In genomic region chr2:68770271-68771111, GRCh38 we compare ENCODE assay signal across 10 cellular contexts. TPM values are rescaled to one million over a fixed set of nuclear protein-coding genes. Genes with fewer than 3 reads are reported as not detected.
DNase-seq lines count a peak whose midpoint lies in the region; ATAC-seq, FAIRE-seq and TF ChIP-seq lines count a peak whose summit lies in the region.
"Had no signal": no experiment of that assay in that cellular context is flagged by ENCODE, and none has a peak within 500 bp of the region (broad histone marks: within the 10 kb centered on the region; RNA-seq: fewer than 3 reads in every experiment).

No MANE protein-coding gene starts in this region.

- H3K4me1 ChIP-seq in Karpas-422 (ENCODE audit: low read length) (peaks cover 100% of the 10 kb centered on the region), muscle layer of duodenum (ENCODE audit: control insufficient read depth in 1 of 2, insufficient read depth in 2 of 2, low read length in 2 of 2) (peaks cover 19% of the 10 kb centered on the region in 2 donors)

- peak overlapping the region; percentile 30 for H3K4me3 Mint-ChIP-seq in activated naive CD8-positive, alpha-beta T cell treated with anti-CD3 and anti-CD28 coated beads for 36 hours

- H3K9me2 ChIP-seq in Karpas-422 (replicated peaks; ENCODE audit: insufficient read depth, low read length) = no peaks in the 10 kb centered on the region

- no peak overlapping the region for H2AFZ ChIP-seq in Karpas-422 (ENCODE audit: low read length)

- H3K9me3 Mint-ChIP-seq in activated naive CD8-positive, alpha-beta T cell treated with anti-CD3 and anti-CD28 coated beads for 36 hours = no peaks in the 10 kb centered on the region

- no peak for ATAC-seq in HG03520 (IDR thresholded peaks at IDR 0.05; ENCODE audit: unreplicated experiment)

- TF ChIP-seq CTCF in GM20000 (IDR thresholded peaks at IDR 0.05; ENCODE audit: extremely low read depth, missing control alignments) = no peak

- peaks cover 93% of the 10 kb centered on the region for H3K4me1 Mint-ChIP-seq in activated naive CD8-positive, alpha-beta T cell treated with anti-CD3 and anti-CD28 coated beads for 36 hours

- H3K4me3 ChIP-seq in Karpas-422 (ENCODE audit: low read length) (peak overlapping the region; percentile 8; the same call in 1 of the 2 replicates), muscle layer of duodenum (ENCODE audit: low read depth in 1 of 2, low read length in 2 of 2) (no peak overlapping the region)

- H3K27ac ChIP-seq in Karpas-422 (ENCODE audit: low read length) (peak overlapping the region; percentile 89), muscle layer of duodenum (ENCODE audit: low read length) (peak overlapping the region; percentile 34)
- H3K27ac ChIP-seq: C4-2B had no signal

- H3K36me3 ChIP-seq in Karpas-422 (ENCODE audit: insufficient read depth, low read length) = peaks cover 9% of the 10 kb centered on the region
- H3K36me3 ChIP-seq in muscle layer of duodenum (ENCODE audit: control insufficient read depth in 1 of 2, insufficient read depth in 2 of 2, low read length in 2 of 2) = no peaks in the 10 kb centered on the region

- H3K27me3 Mint-ChIP-seq in activated naive CD8-positive, alpha-beta T cell treated with anti-CD3 and anti-CD28 coated beads for 36 hours = no peaks in the 10 kb centered on the region

- no peaks in the 10 kb centered on the region for H4K20me1 ChIP-seq in Karpas-422 (ENCODE audit: insufficient read depth, low read depth, low read length)

- H3K4me2 ChIP-seq in Karpas-422 (ENCODE audit: low read depth, low read length, poor library complexity, severe bottlenecking) = peak overlapping the region; percentile 69

- peak overlapping the region; percentile 90 for H3K27ac Mint-ChIP-seq in activated naive CD8-positive, alpha-beta T cell treated with anti-CD3 and anti-CD28 coated beads for 36 hours

- H3K9me3 ChIP-seq in Karpas-422 (ENCODE audit: low read length) = no peaks in the 10 kb centered on the region
- H3K9me3 ChIP-seq in muscle layer of duodenum (ENCODE audit: control insufficient read depth in 1 of 2, low read length in 2 of 2) = no peaks in the 10 kb centered on the region

- peaks cover 24% of the 10 kb centered on the region for H3K36me3 Mint-ChIP-seq in activated naive CD8-positive, alpha-beta T cell treated with anti-CD3 and anti-CD28 coated beads for 36 hours

- no peaks in the 10 kb centered on the region for H3K27me3 ChIP-seq in Karpas-422 (ENCODE audit: low read length)
- no peaks in the 10 kb centered on the region for H3K27me3 ChIP-seq in muscle layer of duodenum (ENCODE audit: low read depth, low read length)

- H3K79me2 ChIP-seq in Karpas-422 (ENCODE audit: low read length) = peaks cover 98% of the 10 kb centered on the region

- H3K9ac ChIP-seq in Karpas-422 (ENCODE audit: low read length) = peak overlapping the region; percentile 83

- DNase-seq in AML-193 (lab: John Stamatoyannopoulos, UW) (peak; percentile 59 to 66), Karpas-422 (peak; percentile 59), iPS-NIHi11 (ENCODE audit: low spot score) (no peak), GM19239 (ENCODE audit: insufficient read length, low spot score) (no peak), GM20000 (ENCODE audit: low spot score) (no peak)
- no peak for DNase-seq in activated naive CD8-positive, alpha-beta T cell treated with anti-CD3 and anti-CD28 coated beads for 36 hours
- DNase-seq: activated CD8-positive, alpha-beta memory T cell treated with anti-CD3 and anti-CD28 coated beads for 24 hours had no signal

- FAIRE-seq in GM19239 (lab: Jason Lieb, UNC) = no peak

RNA-seq across cellular contexts. Expression of gene ARHGAP25, which starts 35.9 kb away (rescaled TPM):
- 172 and 213 TPM in 2 replicates for total RNA-seq in Karpas-422 (2014; rRNA removed; shearing (Covaris generic); ENCODE audit: low replicate concordance)
- total RNA-seq in activated naive CD8-positive, alpha-beta T cell treated with anti-CD3 and anti-CD28 coated beads for 36 hours = 10 to 100 TPM; 47.4 to 51.0 TPM

Comparison
In these comparisons a context has a peak if more than half of its experiments do, and no peak if none do; other contexts are left out.
1. DNase-seq: peak in AML-193 (2 of 2) and Karpas-422 (single experiment); none in activated naive CD8-positive, alpha-beta T cell treated with anti-CD3 and anti-CD28 coated beads for 36 hours (single experiment), iPS-NIHi11 (single experiment), GM19239 (single experiment) and GM20000 (single experiment).